Comparison of ENCODE assay signal across 12 cellular contexts in genomic region chr2:69221960-69222751, GRCh38.
DNase-seq lines count a peak whose midpoint lies in the region; ATAC-seq and TF ChIP-seq lines count a peak whose summit lies in the region.
"Had no signal": no experiment of that assay in that cellular context is flagged by ENCODE, and none has a peak within 500 bp of the region (broad histone marks: within the 10 kb centered on the region; RNA-seq: fewer than 3 reads in every experiment).

No MANE protein-coding gene starts in this region.

- DNase-seq in cardiac fibroblast (ENCODE audit: low read depth in 2 of 2), result peak; percentile 75 to 81
- no peak for DNase-seq in right cardiac atrium
- DNase-seq in tibial artery, result no peak
- DNase-seq in amygdala (lab: John Stamatoyannopoulos, UW), result no peak
- DNase-seq in stimulated activated naive CD4-positive, alpha-beta T cell (lab: John Stamatoyannopoulos, UW), result no peak
- DNase-seq in G401 (ENCODE audit: low spot score), result no peak
- DNase-seq: NCI-H446 treated with DMSO at 0.1 percent for 48 hours; PC-9; posterior cingulate gyrus; stimulated activated CD4-positive, alpha-beta T cell treated with anti-CD3 and anti-CD28 coated beads, Interleukin-4, amount 100 ng/mL, for 24 hours had no signal

- H3K36me3 ChIP-seq in tibial artery, result no peaks in the 10 kb centered on the region
- H3K36me3 ChIP-seq: stomach had no signal

- no peak for TF ChIP-seq RAD21 in Ishikawa (IDR thresholded peaks at IDR 0.05; ENCODE audit: low read depth)

- intact Hi-C loops in right cardiac atrium (cut with DNase I) (no loop called here), tibial artery (cut with DNase I; ENCODE audit: low total_unique reads) (no loop called here)

- peak in 1 of 2 donors; percentile 6 for ATAC-seq in right cardiac atrium

- TF ChIP-seq CTCF in cardiac fibroblast (IDR thresholded peaks at IDR 0.05; ENCODE audit: low read depth, low read length) (no peak), tibial artery (IDR thresholded peaks at IDR 0.05) (no peak)

- H3K27me3 ChIP-seq in right cardiac atrium (ENCODE audit: control insufficient read depth, insufficient read depth) (no peaks in the 10 kb centered on the region), tibial artery (no peaks in the 10 kb centered on the region)
- H3K27me3 ChIP-seq: stomach had no signal

- H3K4me3 ChIP-seq in cardiac fibroblast (replicated peaks in 1 of 2; ENCODE audit: low read depth in 2 of 2, low read length in 2 of 2), result no peak overlapping the region
- no peak overlapping the region for H3K4me3 ChIP-seq in right cardiac atrium (ENCODE audit: low read length)
- no peak overlapping the region for H3K4me3 ChIP-seq in tibial artery
- H3K4me3 ChIP-seq: PC-9, stomach had no signal

- 72% methylated on average over 6 of the region's 6 CpGs for WGBS in right cardiac atrium

- H3K9me3 ChIP-seq in right cardiac atrium (ENCODE audit: control insufficient read depth, low read length) (no peaks in the 10 kb centered on the region), tibial artery (no peaks in the 10 kb centered on the region)
- H3K9me3 ChIP-seq: stomach had no signal

- TF ChIP-seq EP300 in Ishikawa (IDR thresholded peaks at IDR 0.05; ENCODE audit: borderline replicate concordance), result peak; percentile 25; the same call in 1 of the 2 replicates

- H3K4me1 ChIP-seq in right cardiac atrium (ENCODE audit: control insufficient read depth, insufficient read depth, low read length) (peaks cover 7% of the 10 kb centered on the region), tibial artery (peaks cover 0 to 67% (median 45%) of the 10 kb centered on the region in 4 donors)

- in situ Hi-C loops in G401 (cut with HindIII; ENCODE audit: low sequenced_read_pairs), result no loop called here

- H3K27ac ChIP-seq in right cardiac atrium (ENCODE audit: low read length), result peak overlapping the region; percentile 66
- H3K27ac ChIP-seq in tibial artery, result peak overlapping the region; percentile 36 to 41
- H3K27ac ChIP-seq: PC-9 had no signal

TF ChIP-seq in Ishikawa, 13 proteins besides CTCF, POLR2A, EP300 and RAD21:
- TF ChIP-seq TAF1 (IDR thresholded peaks at IDR 0.05; ENCODE audit: low read depth), result no peak
- TF ChIP-seq CREB1 (IDR thresholded peaks at IDR 0.05; ENCODE audit: low read depth), result no peak
- no peak; the same call in 1 of the 2 replicates for TF ChIP-seq TCF12 (IDR thresholded peaks at IDR 0.05; ENCODE audit: low read depth)
- TF ChIP-seq ZBTB7A (IDR thresholded peaks at IDR 0.05; ENCODE audit: low read depth), result no peak
- no peak for TF ChIP-seq EGR1 (IDR thresholded peaks at IDR 0.05)
- no peak for TF ChIP-seq CEBPB (IDR thresholded peaks at IDR 0.05)
- no peak for TF ChIP-seq MAX (IDR thresholded peaks at IDR 0.05)
- TF ChIP-seq USF1 (IDR thresholded peaks at IDR 0.05), result no peak
- no peak for TF ChIP-seq TEAD4 (IDR thresholded peaks at IDR 0.05)
- TF ChIP-seq NFIC (IDR thresholded peaks at IDR 0.05), result no peak
- TF ChIP-seq REST (IDR thresholded peaks at IDR 0.05; ENCODE audit: low read depth), result no peak
- TF ChIP-seq YY1 (IDR thresholded peaks at IDR 0.05; ENCODE audit: low read depth), result no peak
- no peak for TF ChIP-seq FOXM1 (IDR thresholded peaks at IDR 0.05; ENCODE audit: borderline replicate concordance, low read depth)

Comparison
In these comparisons a context has a peak if more than half of its experiments do, and no peak if none do; other contexts are left out.
1. DNase-seq: peak in cardiac fibroblast (2 of 2); none in right cardiac atrium (0 of 3), tibial artery (0 of 2), amygdala (0 of 56), stimulated activated naive CD4-positive, alpha-beta T cell (0 of 6) and G401 (single experiment).